ENCODE assay signal across 1 cellular context in genomic region chr12:88529531-88530488, GRCh38.
TF ChIP-seq lines count a peak whose summit lies in the region.

No MANE protein-coding gene starts in this region.

TF ChIP-seq in IMR-90, 13 proteins besides CTCF, POLR2A, EP300 and RAD21:
- TF ChIP-seq BHLHE40 (IDR thresholded peaks at IDR 0.05; ENCODE audit: low read depth, low read length) = no peak
- no peak for TF ChIP-seq MAFK (IDR thresholded peaks at IDR 0.05; ENCODE audit: low read depth, low read length)
- TF ChIP-seq NFE2L2 (IDR thresholded peaks at IDR 0.05; ENCODE audit: low read depth, low read length) = no peak
- TF ChIP-seq ELK1 (IDR thresholded peaks at IDR 0.05; ENCODE audit: borderline replicate concordance, low read depth, low read length) = no peak
- no peak for TF ChIP-seq FOS (IDR thresholded peaks at IDR 0.05; ENCODE audit: low read depth, low read length)
- TF ChIP-seq MAZ (IDR thresholded peaks at IDR 0.05; ENCODE audit: borderline replicate concordance, low read depth, low read length) = no peak
- TF ChIP-seq MXI1 (IDR thresholded peaks at IDR 0.05; ENCODE audit: borderline replicate concordance, low read depth, low read length) = no peak
- TF ChIP-seq CEBPB (IDR thresholded peaks at IDR 0.05; ENCODE audit: low read depth, low read length) = no peak
- TF ChIP-seq RFX5 (IDR thresholded peaks at IDR 0.05; ENCODE audit: low read depth, low read length) = no peak
- TF ChIP-seq RCOR1 (IDR thresholded peaks at IDR 0.05; ENCODE audit: insufficient replicate concordance, low read length) = no peak
- no peak for TF ChIP-seq SMC3 (IDR thresholded peaks at IDR 0.05; ENCODE audit: low read depth, low read length)
- no peak for TF ChIP-seq CHD1 (IDR thresholded peaks at IDR 0.05; ENCODE audit: low read depth, low read length)
- TF ChIP-seq USF2 (IDR thresholded peaks at IDR 0.05; ENCODE audit: low read depth, low read length) = no peak
